ENCODE assay signal across 11 cellular contexts in the genomic region with DNA sequence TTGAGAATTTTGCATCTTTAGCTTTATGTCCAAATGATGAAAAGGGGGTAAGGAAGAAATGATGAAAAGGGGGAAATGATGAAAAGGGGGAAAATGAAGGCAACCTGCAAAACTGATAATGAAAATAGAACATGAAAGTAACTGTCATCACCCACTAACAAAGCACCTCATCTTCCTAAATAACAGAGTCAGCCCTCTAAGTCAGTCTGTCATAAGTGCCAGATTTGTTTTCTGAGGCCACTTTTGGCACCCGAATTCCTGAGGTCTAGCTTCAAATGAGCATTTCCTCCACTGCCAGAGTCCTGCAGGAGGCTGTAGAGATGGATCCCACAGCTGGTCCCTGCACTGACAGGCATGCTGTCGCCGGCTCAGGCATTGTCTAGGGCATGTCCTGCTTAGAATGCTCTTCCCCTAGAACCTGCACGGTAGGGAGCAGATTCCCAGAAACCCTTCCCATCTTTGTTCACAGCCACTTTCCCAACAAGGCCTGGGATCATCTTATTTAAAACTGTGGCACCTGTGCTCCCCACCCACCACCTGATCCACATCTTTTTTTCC.
DNase-seq lines count a peak whose midpoint lies in the region; ATAC-seq lines count a peak whose summit lies in the region.
"Had no signal": no experiment of that assay in that cellular context is flagged by ENCODE, and none has a peak within 500 bp of the region (broad histone marks: within the 10 kb centered on the region; RNA-seq: fewer than 3 reads in every experiment).

No MANE protein-coding gene starts in this region.

- H3K27me3 ChIP-seq in BLaER1: no peaks in the 10 kb centered on the region

- H3K4me3 ChIP-seq in BLaER1: no peak overlapping the region

- H3K27me3 Mint-ChIP-seq in activated naive CD8-positive, alpha-beta T cell: no peaks in the 10 kb centered on the region
- H3K27me3 Mint-ChIP-seq: CD4-positive, CD25-positive, alpha-beta regulatory T cell had no signal

- H3K4me3 Mint-ChIP-seq in activated naive CD8-positive, alpha-beta T cell: no peak overlapping the region
- H3K4me3 Mint-ChIP-seq: CD4-positive, CD25-positive, alpha-beta regulatory T cell; nephron had no signal

- peaks cover 22% of the 10 kb centered on the region for H3K36me3 ChIP-seq in BLaER1

- H3K4me2 ChIP-seq in BLaER1: peak overlapping the region; percentile 48

- ATAC-seq in GM18858 (IDR thresholded peaks at IDR 0.05; ENCODE audit: unreplicated experiment) (peak; percentile 23), HG02588 (IDR thresholded peaks at IDR 0.05; ENCODE audit: unreplicated experiment) (peak; percentile 22), HG02642 (IDR thresholded peaks at IDR 0.05; ENCODE audit: poor library complexity, unreplicated experiment) (no peak)

- H3K27ac Mint-ChIP-seq in activated naive CD8-positive, alpha-beta T cell: peak overlapping the region; percentile 75

- peaks cover 7% of the 10 kb centered on the region for H3K9me3 Mint-ChIP-seq in activated naive CD8-positive, alpha-beta T cell (ENCODE audit: low read depth)

- DNase-seq in retina (no peak), AG08395 (ENCODE audit: low spot score) (no peak), NCI-H187 (lab: John Stamatoyannopoulos, UW) (no peak)
- DNase-seq: activated CD4-positive, alpha-beta T cell treated with anti-CD3 and anti-CD28 coated beads for 1 hour; CD4-positive, CD25-positive, alpha-beta regulatory T cell had no signal

- no peak overlapping the region for H3K27ac ChIP-seq in BLaER1

- H3K36me3 Mint-ChIP-seq in activated naive CD8-positive, alpha-beta T cell: peaks cover 13% of the 10 kb centered on the region

- no peak overlapping the region for H3K9ac ChIP-seq in BLaER1

- H3K4me1 Mint-ChIP-seq in activated naive CD8-positive, alpha-beta T cell (ENCODE audit: low read depth): peaks cover 51% of the 10 kb centered on the region

- H4K20me1 ChIP-seq in BLaER1: peaks cover 5% of the 10 kb centered on the region; the same call in 1 of the 2 replicates

- 0 out of 2 replicates have a peak, but pooled peaks cover 11% of the 10 kb centered on the region for H3K9me3 ChIP-seq in BLaER1

- peaks cover 33% of the 10 kb centered on the region for H3K4me1 ChIP-seq in BLaER1
